9 cellular contexts compared by ENCODE assay signal in the genomic region with DNA sequence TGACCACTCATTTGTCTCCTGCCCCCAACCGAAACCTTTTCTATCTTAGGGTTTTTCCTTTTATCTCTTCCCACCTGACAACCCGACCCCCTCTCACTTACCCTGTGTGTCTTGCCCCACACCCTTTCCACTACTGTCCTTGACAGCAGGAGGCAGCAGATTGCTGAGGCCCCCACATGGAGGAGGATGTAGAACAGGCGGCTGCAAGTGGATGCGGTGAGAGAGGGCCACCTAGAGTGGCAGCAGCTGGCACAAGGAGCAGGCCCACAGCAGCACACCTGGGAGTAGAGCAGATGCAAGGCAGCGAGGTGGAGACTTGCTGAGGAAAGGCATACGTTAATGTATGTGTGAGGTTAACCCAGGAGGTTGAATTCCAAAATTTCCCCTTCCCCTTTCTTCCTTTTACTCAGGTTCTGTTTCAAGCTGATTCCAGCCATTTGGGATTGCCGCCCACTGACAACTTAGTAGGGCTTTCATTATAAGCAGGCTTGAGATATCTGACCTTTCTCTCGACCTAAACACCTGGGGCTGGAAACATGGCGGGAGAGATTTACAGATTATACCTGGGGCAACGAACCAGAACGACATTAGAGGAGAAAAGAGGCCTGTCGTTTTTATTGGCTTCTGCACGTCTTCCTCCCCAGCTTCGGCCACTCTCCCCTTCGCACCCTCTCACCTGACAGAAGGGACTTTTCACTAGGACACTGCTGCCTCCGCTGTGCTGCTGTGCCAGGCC. TPM values are rescaled to one million over a fixed set of nuclear protein-coding genes. Genes with fewer than 3 reads are reported as not detected.
DNase-seq lines count a peak whose midpoint lies in the region; TF ChIP-seq lines count a peak whose summit lies in the region.
"Had no signal": no experiment of that assay in that cellular context is flagged by ENCODE, and none has a peak within 500 bp of the region (broad histone marks: within the 10 kb centered on the region; RNA-seq: fewer than 3 reads in every experiment).

No MANE protein-coding gene starts in this region.

- no peak overlapping the region for H2AFZ ChIP-seq in OCI-LY1 (ENCODE audit: low read length)

- H3K36me3 ChIP-seq in OCI-LY1 (ENCODE audit: insufficient read depth, low read length): peaks cover 61% of the 10 kb centered on the region
- peaks cover 10 to 83% (median 69%) of the 10 kb centered on the region in 4 donors for H3K36me3 ChIP-seq in esophagus muscularis mucosa
- H3K36me3 ChIP-seq in stomach: peaks cover 32 to 84% (median 80%) of the 10 kb centered on the region in 4 donors

- TF ChIP-seq POLR2A in esophagus muscularis mucosa (IDR thresholded peaks at IDR 0.05; ENCODE audit: low read depth) (no peak), stomach (IDR thresholded peaks at IDR 0.05) (no peak)

- H3F3A ChIP-seq in OCI-LY1 (ENCODE audit: insufficient read depth, low read length): peaks cover 17% of the 10 kb centered on the region

- peaks cover 78% of the 10 kb centered on the region for H3K4me1 ChIP-seq in OCI-LY1 (ENCODE audit: insufficient read depth, low read length, severe bottlenecking)
- peaks cover 40 to 68% (median 65%) of the 10 kb centered on the region in 4 donors for H3K4me1 ChIP-seq in esophagus muscularis mucosa
- peaks cover 31 to 75% (median 70%) of the 10 kb centered on the region in 4 donors for H3K4me1 ChIP-seq in stomach

- H3K9me2 ChIP-seq in OCI-LY1 (ENCODE audit: low read depth, low read length): no peaks in the 10 kb centered on the region

- no peak for TF ChIP-seq EP300 in esophagus muscularis mucosa (IDR thresholded peaks at IDR 0.05)
- TF ChIP-seq EP300 in stomach (IDR thresholded peaks at IDR 0.05): no peak

- H3K9ac ChIP-seq in OCI-LY1 (ENCODE audit: low read length): peak overlapping the region; percentile 95

- H3K27me3 ChIP-seq in OCI-LY1 (ENCODE audit: insufficient read depth, low read length) (no peaks in the 10 kb centered on the region), esophagus muscularis mucosa (peaks cover 0 to 4% (median 0%) of the 10 kb centered on the region in 4 donors), stomach (no peaks in the 10 kb centered on the region)

- peak; percentile 5 for DNase-seq in NCI-H2029 treated with DMSO at 0.1 percent for 48 hours (lab: John Stamatoyannopoulos, UW)
- DNase-seq in NCI-H2029 (lab: John Stamatoyannopoulos, UW): no peak
- no peak for DNase-seq in esophagus muscularis mucosa (ENCODE audit: extremely low spot score)
- no peak for DNase-seq in stomach
- no peak for DNase-seq in Kasumi-1 (lab: John Stamatoyannopoulos, UW)
- no peak for DNase-seq in NCI-H226
- DNase-seq in iPS-NIHi11 (ENCODE audit: low spot score): no peak

- H3K4me3 ChIP-seq in OCI-LY1 (ENCODE audit: low read depth, low read length, poor library complexity, severe bottlenecking) (peak overlapping the region; percentile 95), esophagus muscularis mucosa (no peak overlapping the region), stomach (peak overlapping the region in 3 of 4 donors; percentile 87 to 97 (median 89))
- H3K4me3 ChIP-seq: lung had no signal

- 86% methylated on average over 15 of the region's 16 CpGs for WGBS in esophagus muscularis mucosa
- 56 to 72% (median 65%) methylated on average over 16 of the region's 16 CpGs for WGBS in stomach, 5 donors

- H3K9me3 ChIP-seq in OCI-LY1 (ENCODE audit: low read length) (no peaks in the 10 kb centered on the region), esophagus muscularis mucosa (no peaks in the 10 kb centered on the region), stomach (no peaks in the 10 kb centered on the region)

- intact Hi-C loops in esophagus muscularis mucosa (cut with DNase I) (no loop called here), stomach (cut with DNase I; ENCODE audit: low total_unique reads) (no loop called here)

- peaks cover 16% of the 10 kb centered on the region for H3K79me2 ChIP-seq in OCI-LY1 (ENCODE audit: insufficient read depth, low read length)

- H4K20me1 ChIP-seq in OCI-LY1 (ENCODE audit: insufficient read depth, low read length): no peaks in the 10 kb centered on the region

- H3K27ac ChIP-seq in OCI-LY1 (ENCODE audit: low read depth, low read length, poor library complexity, severe bottlenecking): peak overlapping the region; percentile 98
- peak overlapping the region; percentile 90 to 95 (median 92) for H3K27ac ChIP-seq in esophagus muscularis mucosa (replicated peaks in 1 of 4)
- H3K27ac ChIP-seq in stomach: peak overlapping the region; percentile 83 to 99 (median 91)

- H3K4me2 ChIP-seq in OCI-LY1 (ENCODE audit: low read length): peak overlapping the region; percentile 80

- TF ChIP-seq CTCF in OCI-LY1 (IDR thresholded peaks at IDR 0.05; ENCODE audit: low read length): peak; percentile 71
- TF ChIP-seq CTCF in esophagus muscularis mucosa (IDR thresholded peaks at IDR 0.05): no peak
- TF ChIP-seq CTCF in stomach (IDR thresholded peaks at IDR 0.05): no peak

RNA-seq across cellular contexts. Expression of a gene that starts 0.6 kb away (rescaled TPM):
- total RNA-seq in esophagus muscularis mucosa: not detected
- total RNA-seq in stomach: not detected
- polyA plus RNA-seq in stomach: under 1 TPM in 2 of 3 donors, not detected in 1; 0.37 to 0.55 TPM

RNA-seq across cellular contexts. Expression of a gene that starts 1.0 kb away (rescaled TPM):
- 10 to 100 TPM in 1 of 4 donors, 1 to 10 TPM in 3; 4.8 to 12.0 (median 9.4) TPM for total RNA-seq in esophagus muscularis mucosa
- total RNA-seq in stomach: 10 to 100 TPM in 4 of 5 donors, 1 to 10 TPM in 1; 1.8 to 61.6 (median 24.1) TPM
- polyA plus RNA-seq in stomach: 10 to 100 TPM in 2 of 3 donors, 1 to 10 TPM in 1; 5.3 to 56.4 (median 12.9) TPM

RNA-seq across cellular contexts. Expression of a gene that starts 7.3 kb away (rescaled TPM):
- total RNA-seq in esophagus muscularis mucosa (100 to 1,000 TPM; 625 to 874 (median 721) TPM), stomach (1,000 to 10,000 TPM in 1 of 5 donors, 100 to 1,000 TPM in 4; 276 to 1,195 (median 526) TPM)
- 1,000 to 10,000 TPM; 2,001 to 3,403 (median 2,340) TPM for polyA plus RNA-seq in stomach

RNA-seq across cellular contexts. Expression of a gene that starts 22.6 kb away (rescaled TPM):
- 1 to 10 TPM; 3.0 to 7.7 (median 4.1) TPM for total RNA-seq in esophagus muscularis mucosa
- 100 to 1,000 TPM in 1 of 5 donors, 10 to 100 TPM in 3, 1 to 10 TPM in 1; 8.1 to 131 (median 45.4) TPM for total RNA-seq in stomach
- 10 to 100 TPM in 1 of 3 donors, 1 to 10 TPM in 2; 4.0 to 14.2 (median 5.6) TPM for polyA plus RNA-seq in stomach

RNA-seq across cellular contexts. Expression of a gene that starts 25.1 kb away (rescaled TPM):
- total RNA-seq in esophagus muscularis mucosa: 10 to 100 TPM; 18.6 to 21.3 (median 19.7) TPM
- total RNA-seq in stomach: 10 to 100 TPM in 2 of 5 donors, 1 to 10 TPM in 3; 1.2 to 20.3 (median 4.6) TPM
- 10 to 100 TPM in 2 of 3 donors, 1 to 10 TPM in 1; 9.7 to 17.7 (median 16.6) TPM for polyA plus RNA-seq in stomach

Comparison
In these comparisons a context has a peak if more than half of its experiments do, and no peak if none do; other contexts are left out.
1. H3K4me3 ChIP-seq: peak in OCI-LY1 (single experiment) and stomach (3 of 4); none in esophagus muscularis mucosa (0 of 4).
2. Peak in every context shown above with its lines, with median percentiles within 50 percentile points of each other: H3K27ac ChIP-seq.